In the genomic region with DNA sequence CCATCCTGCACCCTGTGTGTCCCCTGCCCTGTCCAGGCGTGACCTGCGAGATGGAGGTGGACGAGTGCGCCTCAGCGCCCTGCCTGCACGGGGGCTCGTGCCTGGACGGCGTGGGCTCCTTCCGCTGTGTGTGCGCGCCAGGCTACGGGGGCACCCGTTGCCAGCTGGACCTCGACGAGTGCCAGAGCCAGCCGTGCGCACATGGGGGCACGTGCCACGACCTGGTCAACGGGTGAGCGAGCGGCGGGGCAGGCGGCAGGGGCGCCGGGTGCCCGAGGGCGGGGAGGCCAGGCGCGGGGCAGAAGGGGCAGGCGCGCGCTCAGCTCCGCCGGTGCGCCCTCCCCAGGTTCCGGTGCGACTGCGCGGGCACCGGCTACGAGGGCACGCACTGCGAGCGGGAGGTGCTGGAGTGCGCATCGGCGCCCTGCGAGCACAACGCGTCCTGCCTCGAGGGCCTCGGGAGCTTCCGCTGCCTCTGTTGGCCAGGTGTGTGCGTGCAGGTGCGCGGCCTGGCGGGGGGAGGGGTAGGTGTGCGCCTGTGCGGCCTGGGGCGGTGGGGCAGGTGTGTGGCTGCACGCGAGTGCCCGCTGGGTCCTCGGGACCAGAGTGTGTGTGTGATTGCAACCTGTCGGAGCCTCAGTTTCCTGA, we compare ENCODE assay signal across 21 cellular contexts. TPM values are rescaled to one million over a fixed set of nuclear protein-coding genes. Genes with fewer than 3 reads are reported as not detected.
DNase-seq lines count a peak whose midpoint lies in the region; ATAC-seq, FAIRE-seq and TF ChIP-seq lines count a peak whose summit lies in the region.
"Had no signal": no experiment of that assay in that cellular context is flagged by ENCODE, and none has a peak within 500 bp of the region (broad histone marks: within the 10 kb centered on the region; RNA-seq: fewer than 3 reads in every experiment).

No MANE protein-coding gene starts in this region.

- H4K20me1 ChIP-seq in H1 (replicated peaks in 1 of 2; ENCODE audit: control insufficient read depth in 1 of 2, insufficient read depth in 2 of 2, low read length in 2 of 2): peaks cover 0 to 6% of the 10 kb centered on the region in 2 experiments

- H3K79me1 ChIP-seq in H1 (ENCODE audit: low read depth, low read length) (no peaks in the 10 kb centered on the region), mesendoderm (ENCODE audit: low read length) (no peaks in the 10 kb centered on the region)

- H3K9me3 ChIP-seq in H1 (ENCODE audit: insufficient read depth in 2 of 2, low read depth in 1 of 2, low read length in 1 of 2): no peaks in the 10 kb centered on the region
- H3K9me3 ChIP-seq in spleen: no peaks in the 10 kb centered on the region
- no peaks in the 10 kb centered on the region for H3K9me3 ChIP-seq in esophagus squamous epithelium
- H3K9me3 ChIP-seq: Peyer's patch, SJCRH30 had no signal

- no peak for FAIRE-seq in H1 (lab: Jason Lieb, UNC)
- FAIRE-seq: D721Med had no signal

- TF ChIP-seq EP300 in H1 (IDR thresholded peaks at IDR 0.05; ENCODE audit: borderline replicate concordance in 1 of 2, low read depth in 2 of 2, low read length in 2 of 2): no peak

- H3K18ac ChIP-seq in H1 (ENCODE audit: extremely low read depth, low read length) (no peak overlapping the region), mesendoderm (ENCODE audit: low read length) (no peak overlapping the region)

- ATAC-seq in stimulated activated naive CD8-positive, alpha-beta T cell treated with anti-CD3 and anti-CD28 coated beads, Interleukin-15, amount 100 ng/mL, for 72 hours: peak; percentile 25
- ATAC-seq in stimulated activated naive CD8-positive, alpha-beta T cell treated with anti-CD3 and anti-CD28 coated beads, Interleukin-15, Interleukin-2, amounts not matched to agents 100 U/mL and 50 U/mL, for 24 hours: no peak
- no peak for ATAC-seq in HG03097 (IDR thresholded peaks at IDR 0.05; ENCODE audit: low FRiP score, unreplicated experiment)

- H3K27ac ChIP-seq in H1 (ENCODE audit: low read depth, low read length): no peak overlapping the region
- H3K27ac ChIP-seq in mesendoderm (ENCODE audit: low read depth, low read length): no peak overlapping the region
- H3K27ac ChIP-seq in spleen: no peak overlapping the region
- H3K27ac ChIP-seq in esophagus squamous epithelium: no peak overlapping the region
- H3K27ac ChIP-seq: Peyer's patch, SJCRH30 had no signal

- intact Hi-C loops in spleen (cut with DNase I; ENCODE audit: low total_unique reads) (no loop called here), esophagus squamous epithelium (cut with DNase I) (no loop called here)

- no peaks in the 10 kb centered on the region for H3K4me1 Mint-ChIP-seq in stimulated activated naive CD8-positive, alpha-beta T cell treated with anti-CD3 and anti-CD28 coated beads, Interleukin-15, amount 100 ng/mL, for 72 hours
- H3K4me1 Mint-ChIP-seq: B cell, CD14-positive monocyte had no signal

- H3K9ac ChIP-seq in H1 (replicated peaks in 1 of 4; ENCODE audit: extremely low read depth in 1 of 4, low read depth in 3 of 4, low read length in 3 of 4): no peak overlapping the region
- no peak overlapping the region for H3K9ac ChIP-seq in mesendoderm (ENCODE audit: low read length)

- 63% methylated on average over 58 of the region's 67 CpGs; no CpG with 5 or more reads in 1 of the 2 experiments for WGBS in H1 (ENCODE audit: extremely low coverage in 1 of 2, insufficient coverage in 1 of 2, insufficient read length in 1 of 2, insufficient replicate concordance in 2 of 2, low coverage in 1 of 2, low lambda C conversion rate in 2 of 2, missing lambda C conversion rate in 1 of 2), 2 experiments
- WGBS in mesendoderm (ENCODE audit: extremely low coverage, insufficient coverage, low lambda C conversion rate): no CpG with 5 or more reads among the region's 67 CpGs
- 60 to 81% (median 66%) methylated on average over 24 to 67 of the region's 67 CpGs for WGBS in spleen, 5 donors
- 61% methylated on average over 18 to 20 of the region's 67 CpGs for WGBS in esophagus squamous epithelium, 2 donors

- H3K9me3 Mint-ChIP-seq in stimulated activated naive CD8-positive, alpha-beta T cell treated with anti-CD3 and anti-CD28 coated beads, Interleukin-15, amount 100 ng/mL, for 72 hours: no peaks in the 10 kb centered on the region

- H2AK5ac ChIP-seq in H1 (ENCODE audit: low read depth, low read length) (no peak overlapping the region), mesendoderm (ENCODE audit: low read length) (no peak overlapping the region)

- CTCF ChIA-PET in H1 (lab: Charles Lee; ENCODE audit: partially characterized antibody): interaction anchor here (0.6 to 22.0 kb wide), 8 partner anchors 9 to 1076 kb away, joined by 3 to 668 read pairs (median 4); partner anchors contain the start of gene CRB2

- no peak overlapping the region; the same call in 1 of the 2 replicates for H2BK5ac ChIP-seq in H1 (ENCODE audit: low read depth, low read length)
- no peak overlapping the region for H2BK5ac ChIP-seq in mesendoderm (ENCODE audit: low read length)

- H4K5ac ChIP-seq in H1 (ENCODE audit: insufficient read length, low read depth, low read length) (no peak overlapping the region), mesendoderm (ENCODE audit: low read length) (no peak overlapping the region)

- no peak overlapping the region for H3K14ac ChIP-seq in H1 (ENCODE audit: insufficient read length)

- peak overlapping the region; percentile 91 for H4K91ac ChIP-seq in H1 (replicated peaks; ENCODE audit: insufficient read length, low read length)

- no peaks in the 10 kb centered on the region for H3K23me2 ChIP-seq in H1 (ENCODE audit: low read depth, low read length)

- H3K27me3 ChIP-seq in H1 (replicated peaks in 1 of 4; ENCODE audit: control insufficient read depth in 3 of 4, extremely low read depth in 1 of 4, insufficient read depth in 3 of 4, low read length in 3 of 4) (peaks cover 0 to 3% (median 0%) of the 10 kb centered on the region in 4 experiments; a peak in 2 of 7 replicates), mesendoderm (ENCODE audit: insufficient read depth, low read length, poor library complexity) (no peaks in the 10 kb centered on the region), spleen (replicated peaks in 1 of 7) (peaks cover 0 to 52% (median 18%) of the 10 kb centered on the region in 7 donors), esophagus squamous epithelium (peaks cover 0 to 54% (median 0%) of the 10 kb centered on the region in 4 donors)
- H3K27me3 ChIP-seq: Peyer's patch had no signal

- H3K56ac ChIP-seq in H1 (replicated peaks; ENCODE audit: insufficient read length, low read depth, low read length): no peak overlapping the region
- peak overlapping the region; percentile 34 for H3K56ac ChIP-seq in mesendoderm (ENCODE audit: low read length)

- H3K4me1 ChIP-seq in H1 (replicated peaks in 1 of 4; ENCODE audit: control insufficient read depth in 3 of 4, insufficient read depth in 4 of 4, low read length in 3 of 4) (peaks cover 0 to 29% (median 17%) of the 10 kb centered on the region in 4 experiments; a peak in 6 of 7 replicates), mesendoderm (ENCODE audit: control insufficient read depth, low read depth, low read length) (no peaks in the 10 kb centered on the region), spleen (no peaks in the 10 kb centered on the region), esophagus squamous epithelium (peaks cover 0 to 2% (median 0%) of the 10 kb centered on the region in 3 donors)
- H3K4me1 ChIP-seq: Peyer's patch, SJCRH30 had no signal

- no peak overlapping the region for H3K4me3 Mint-ChIP-seq in stimulated activated naive CD8-positive, alpha-beta T cell treated with anti-CD3 and anti-CD28 coated beads, Interleukin-15, amount 100 ng/mL, for 72 hours
- H3K4me3 Mint-ChIP-seq: B cell had no signal

- H3K23ac ChIP-seq in H1 (ENCODE audit: insufficient read length): no peak overlapping the region
- no peak overlapping the region for H3K23ac ChIP-seq in mesendoderm (ENCODE audit: low read length)

- H2BK120ac ChIP-seq in H1 (replicated peaks; ENCODE audit: low read depth, low read length) (no peak overlapping the region), mesendoderm (ENCODE audit: low read depth, low read length) (no peak overlapping the region)

- peak overlapping the region; percentile 55; the same call in 1 of the 2 replicates for H2BK12ac ChIP-seq in H1 (ENCODE audit: low read depth, low read length)

- H3K36me3 ChIP-seq in H1 (ENCODE audit: control insufficient read depth in 2 of 4, insufficient read depth in 4 of 4, low read length in 3 of 4) (peaks cover 0 to 3% (median 0%) of the 10 kb centered on the region in 4 experiments; a peak in 1 of 8 replicates), mesendoderm (ENCODE audit: control insufficient read depth, insufficient read depth, low read length) (no peaks in the 10 kb centered on the region), spleen (no peaks in the 10 kb centered on the region), esophagus squamous epithelium (no peaks in the 10 kb centered on the region)
- H3K36me3 ChIP-seq: Peyer's patch, SJCRH30 had no signal

- TF ChIP-seq POLR2A in H1 (IDR thresholded peaks at IDR 0.05; ENCODE audit: control extremely low read depth in 1 of 2, low read depth in 2 of 2, low read length in 2 of 2) (no peak), spleen (IDR thresholded peaks at IDR 0.05) (no peak), esophagus squamous epithelium (IDR thresholded peaks at IDR 0.05) (no peak)

- POLR2A ChIA-PET in H1 (lab: Charles Lee; ENCODE audit: partially characterized antibody): interaction anchor here (1.0 to 2.0 kb wide), 5 partner anchors 9 to 16 kb away, joined by 3 to 6 read pairs (median 3); no protein-coding TSS in a partner anchor

- no peak; a peak in 1 of 4 replicates for TF ChIP-seq RAD21 in H1 (IDR thresholded peaks at IDR 0.05 in 1 of 2, conservative IDR thresholded peaks at IDR 0.05 in 1 of 2; ENCODE audit: low read depth in 2 of 2, low read length in 2 of 2)

- H3K4me3 ChIP-seq in H1 (ENCODE audit: extremely low read depth in 1 of 4, insufficient read depth in 2 of 4, low read depth in 3 of 4, low read length in 4 of 4) (no peak overlapping the region), mesendoderm (ENCODE audit: low read length) (no peak overlapping the region), spleen (no peak overlapping the region), esophagus squamous epithelium (no peak overlapping the region)
- H3K4me3 ChIP-seq: Peyer's patch, SJCRH30 had no signal

- H3K27ac Mint-ChIP-seq in stimulated activated naive CD8-positive, alpha-beta T cell treated with anti-CD3 and anti-CD28 coated beads, Interleukin-15, amount 100 ng/mL, for 72 hours: no peak overlapping the region
- H3K27ac Mint-ChIP-seq: B cell, CD14-positive monocyte had no signal

- no peak overlapping the region for H2BK20ac ChIP-seq in H1 (ENCODE audit: low read length)

- no peak overlapping the region for H2AFZ ChIP-seq in H1 (ENCODE audit: low read length)

- H3K4me2 ChIP-seq in H1 (ENCODE audit: insufficient read depth in 1 of 2, low read depth in 2 of 2, low read length in 2 of 2) (peak overlapping the region in 1 of 2 experiments; percentile 34; a peak in 1 of 4 replicates), mesendoderm (ENCODE audit: low read length) (no peak overlapping the region)

- peak in 1 of 3 experiments; percentile 33; a peak in 1 of 4 replicates for TF ChIP-seq CTCF in H1 (IDR thresholded peaks at IDR 0.05; ENCODE audit: control extremely low read depth in 1 of 3, insufficient read depth in 1 of 3, low read depth in 1 of 3, low read length in 3 of 3)
- no peak for TF ChIP-seq CTCF in spleen (IDR thresholded peaks at IDR 0.05 in 8 of 11, conservative IDR thresholded peaks at IDR 0.05 in 3 of 11)
- no peak for TF ChIP-seq CTCF in esophagus squamous epithelium (IDR thresholded peaks at IDR 0.05)

- DNase-seq in stimulated activated naive CD8-positive, alpha-beta T cell treated with anti-CD3 and anti-CD28 coated beads, Interleukin-15, amount 100 ng/mL, for 72 hours: no peak
- no peak for DNase-seq in stimulated activated naive CD8-positive, alpha-beta T cell treated with anti-CD3 and anti-CD28 coated beads, Interleukin-15, Interleukin-2, amounts not matched to agents 100 U/mL and 50 U/mL, for 24 hours
- DNase-seq in H1 (ENCODE audit: low read depth in 1 of 2, low spot score in 2 of 2): peak in 1 of 2 experiments; percentile 36
- DNase-seq in mesendoderm: no peak
- no peak for DNase-seq in spleen
- DNase-seq in AG08396 (ENCODE audit: low spot score): no peak
- no peak for DNase-seq in esophagus squamous epithelium (lab: John Stamatoyannopoulos, UW)
- DNase-seq: DMS79 treated with DMSO at 0.1 percent for 48 hours, IMR-90, NCI-H1105, NCI-H146, NCI-H2029, NCI-H2171, NCI-H345, Peyer's patch, SJCRH30 had no signal

- no peaks in the 10 kb centered on the region for H3K79me2 ChIP-seq in H1 (ENCODE audit: control insufficient read depth in 1 of 2, insufficient read depth in 2 of 2, low read length in 2 of 2)
- H3K79me2 ChIP-seq in mesendoderm (ENCODE audit: control insufficient read depth, insufficient read depth, low read length): no peaks in the 10 kb centered on the region

- H3K4ac ChIP-seq in H1 (replicated peaks; ENCODE audit: insufficient read length, low read depth, low read length) (peak overlapping the region; percentile 78), mesendoderm (ENCODE audit: low read depth, low read length) (no peak overlapping the region)

- no peak overlapping the region; the same call in 1 of the 2 replicates for H4K8ac ChIP-seq in H1 (ENCODE audit: extremely low read depth, insufficient read depth, low read length)
- no peak overlapping the region for H4K8ac ChIP-seq in mesendoderm (ENCODE audit: low read depth, low read length)

- H3K27me3 Mint-ChIP-seq in stimulated activated naive CD8-positive, alpha-beta T cell treated with anti-CD3 and anti-CD28 coated beads, Interleukin-15, amount 100 ng/mL, for 72 hours: peaks cover 43% of the 10 kb centered on the region

- 0 out of 2 replicates have a peak overlapping the region, but pooled peaks have one; percentile 81 for H2BK15ac ChIP-seq in H1 (ENCODE audit: low read length)
- H2BK15ac ChIP-seq in mesendoderm (replicated peaks; ENCODE audit: low read depth): no peak overlapping the region

RNA-seq across cellular contexts. Expression of gene CRB2, which starts 10.0 kb away (rescaled TPM):
- total RNA-seq in H1 (2021; fragmentation: NEBNext Ultra II Directional; extraction: Animal tissue kit (Norgen Biotek cat#: 25700)): 8.4 and 10.3 TPM in 2 replicates
- polyA plus RNA-seq in H1 (2011; rRNA removed) (4.0 and 6.9 TPM in 2 replicates), spleen (1 to 10 TPM in 1 of 3 donors, under 1 TPM in 2; 0.42 to 1.2 (median 0.52) TPM)
- 4.8 TPM for polyA plus RNA-seq in H1 (2011; cell fraction: cytosol; rRNA removed)
- 21.4 TPM for polyA plus RNA-seq in H1 (2011; cell fraction: nucleus; rRNA removed)
- 5.1 to 11.2 TPM (median 9.5 TPM) in 4 replicates for polyA plus RNA-seq in H1 (2012, experiment 1 of 2)
- polyA plus RNA-seq in H1 (2012, experiment 2 of 2): 6.3 TPM
- 3.3 TPM for polyA plus RNA-seq in H1 (2013, experiment 1 of 2)
- 3.0 TPM for polyA plus RNA-seq in H1 (2013, experiment 2 of 2)
- polyA minus RNA-seq in H1 (2011; rRNA and poly(A)+ RNA removed): 8.8 and 10.1 TPM in 2 replicates
- 17.2 TPM for polyA minus RNA-seq in H1 (2011; cell fraction: cytosol; rRNA and poly(A)+ RNA removed)
- polyA minus RNA-seq in H1 (2011; cell fraction: nucleus; rRNA and poly(A)+ RNA removed): 19.0 TPM
- 0.06 TPM for polyA plus RNA-seq in mesendoderm (2013, experiment 1 of 2)
- 0.07 TPM for polyA plus RNA-seq in mesendoderm (2013, experiment 2 of 2)
- total RNA-seq in spleen (1 to 10 TPM in 6 of 7 donors, under 1 TPM in 1; 0.34 to 3.0 (median 2.2) TPM), esophagus squamous epithelium (not detected)
- total RNA-seq: IMR-90 had no signal
- polyA plus RNA-seq: AG04450, CD14-positive monocyte, IMR-90 had no signal
